Comparison of ENCODE assay signal across 19 cellular contexts in genomic region chr14:84282618-84283017, GRCh38.
"Had no signal": no experiment of that assay in that cellular context is flagged by ENCODE, and none has a peak within 500 bp of the region (broad histone marks: within the 10 kb centered on the region; RNA-seq: fewer than 3 reads in every experiment).

No MANE protein-coding gene starts in this region.

- ATAC-seq: T-cell had no signal

- DNase-seq: KBM-7; NCI-H1092; NCI-H1436; NCI-H187; NCI-H2029; NCI-H2081 treated with DMSO at 0.1 percent for 48 hours; NCI-H2171; NCI-H226; NCI-H446; NCI-H510A; NCI-H524 treated with DMSO at 0.1 percent for 48 hours; NCI-H69; NCI-H774; NK-92 treated with Interleukin-12 subunit alpha and Interleukin-12 subunit beta, amount 100 ng/mL, for 24 hours; RPMI8226; SHP77; SK-N-SH; SW 1271; T-cell had no signal
